26 cellular contexts compared by ENCODE assay signal in genomic region chr9:125297917-125298316, GRCh38.
"Had no signal": no experiment of that assay in that cellular context is flagged by ENCODE, and none has a peak within 500 bp of the region (broad histone marks: within the 10 kb centered on the region; RNA-seq: fewer than 3 reads in every experiment).

No MANE protein-coding gene starts in this region.

- H3K4me2 ChIP-seq: SK-N-SH had no signal

- H3K9ac ChIP-seq: SK-N-SH had no signal

- H3K36me3 ChIP-seq: breast epithelium had no signal

- ATAC-seq: activated CD4-positive, CD25-positive, alpha-beta regulatory T cell treated with anti-CD3 and anti-CD28 coated beads, Interleukin-2, amount 50 U/mL, for 24 hours; activated T-cell treated with anti-CD3 and anti-CD28 coated beads, Interleukin-2, amount 50 U/mL, for 4 hours; gastroesophageal sphincter; left ventricle myocardium superior; mucosa of descending colon; sciatic nerve; stimulated activated effector memory CD8-positive, alpha-beta T cell treated with anti-CD3 and anti-CD28 coated beads, Interleukin-12 subunit alpha, Interleukin-12 subunit beta, amount 100 ng/mL, for 72 hours had no signal

- H3K9me3 Mint-ChIP-seq: activated CD4-positive, alpha-beta T cell treated with anti-CD3 and anti-CD28 coated beads, Interleukin-2, amount 10 ng/mL, durations not matched to agents 7 days and 5 days; activated T-cell treated with anti-CD3 and anti-CD28 coated beads, Interleukin-2, amount 50 U/mL, for 4 hours; memory B cell; neural crest cell; stimulated activated effector memory CD8-positive, alpha-beta T cell treated with anti-CD3 and anti-CD28 coated beads, Interleukin-12 subunit alpha, Interleukin-12 subunit beta, amount 100 ng/mL, for 72 hours had no signal

- FAIRE-seq: astrocyte, islet of Langerhans, small intestine had no signal

- H3K27ac ChIP-seq: breast epithelium, colonic mucosa, stomach, suprapubic skin had no signal

- H3K4me3 ChIP-seq: adrenal gland, breast epithelium, colonic mucosa, gastroesophageal sphincter, mucosa of descending colon, stomach, suprapubic skin, upper lobe of left lung had no signal

- H3K27ac Mint-ChIP-seq: memory B cell had no signal

- H3K4me3 Mint-ChIP-seq: activated CD4-positive, alpha-beta T cell treated with anti-CD3 and anti-CD28 coated beads, Interleukin-2, amount 10 ng/mL, durations not matched to agents 7 days and 5 days; activated T-cell treated with anti-CD3 and anti-CD28 coated beads, Interleukin-2, amount 50 U/mL, for 4 hours; endodermal cell; memory B cell; neural crest cell; stimulated activated effector memory CD8-positive, alpha-beta T cell treated with anti-CD3 and anti-CD28 coated beads, Interleukin-12 subunit alpha, Interleukin-12 subunit beta, amount 100 ng/mL, for 72 hours had no signal

- H3K27me3 Mint-ChIP-seq: activated CD4-positive, alpha-beta T cell treated with anti-CD3 and anti-CD28 coated beads, Interleukin-2, amount 10 ng/mL, durations not matched to agents 7 days and 5 days; memory B cell had no signal

- H3K27me3 ChIP-seq: adrenal gland, breast epithelium, colonic mucosa, gastroesophageal sphincter, stomach, suprapubic skin, upper lobe of left lung had no signal

- DNase-seq: activated CD4-positive, alpha-beta T cell treated with anti-CD3 and anti-CD28 coated beads, Interleukin-2, amount 10 ng/mL, durations not matched to agents 7 days and 5 days; activated effector memory CD4-positive, alpha-beta T cell treated with anti-CD3 and anti-CD28 coated beads, Interleukin-2, amount 50 U/mL, for 16 hours; activated naive CD4-positive, alpha-beta T cell treated with anti-CD3 and anti-CD28 coated beads, Interleukin-2, amount 50 U/mL, for 16 hours; activated T-cell treated with anti-CD3 and anti-CD28 coated beads, Interleukin-2, amount 50 U/mL, for 4 hours; adrenal gland; colonic mucosa; endodermal cell; head of caudate nucleus; left ventricle myocardium superior; mucosa of descending colon; occipital lobe; SK-N-SH; small intestine; stimulated activated CD4-positive, alpha-beta T cell treated with anti-CD3 and anti-CD28 coated beads, Interleukin-2, amount 100 ng/mL, for 24 hours; stomach; upper lobe of left lung had no signal

- H3K9me3 ChIP-seq: adrenal gland, breast epithelium, colonic mucosa, gastroesophageal sphincter, mucosa of descending colon, SK-N-SH, stomach, suprapubic skin, upper lobe of left lung had no signal

- H3K4me1 ChIP-seq: breast epithelium, colonic mucosa had no signal

- H3K4me1 Mint-ChIP-seq: neural crest cell had no signal
